1 cellular context compared by ENCODE assay signal in the genomic region with DNA sequence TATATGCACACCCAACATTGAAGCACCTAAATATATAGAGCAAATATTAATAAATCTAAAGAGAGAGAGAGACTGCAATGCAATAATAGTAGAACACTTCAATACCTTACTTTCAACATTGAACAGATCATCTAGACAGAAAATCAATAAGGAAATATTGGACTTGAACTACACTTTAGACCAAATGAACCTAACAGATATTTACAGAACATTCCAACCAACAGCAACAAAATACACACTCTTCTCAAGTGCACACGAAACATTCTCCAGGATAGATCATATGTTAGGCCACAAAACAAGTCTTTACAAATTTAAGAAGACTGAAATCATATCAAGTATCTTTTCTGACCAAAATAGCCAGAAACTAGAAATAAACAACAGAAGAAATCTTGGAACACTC.
TF ChIP-seq lines count a peak whose summit lies in the region.

No MANE protein-coding gene starts in this region.

TF ChIP-seq in HepG2, 621 proteins besides CTCF, POLR2A, EP300 and RAD21 (continued from another document):
- TF ChIP-seq, protein P1, sequence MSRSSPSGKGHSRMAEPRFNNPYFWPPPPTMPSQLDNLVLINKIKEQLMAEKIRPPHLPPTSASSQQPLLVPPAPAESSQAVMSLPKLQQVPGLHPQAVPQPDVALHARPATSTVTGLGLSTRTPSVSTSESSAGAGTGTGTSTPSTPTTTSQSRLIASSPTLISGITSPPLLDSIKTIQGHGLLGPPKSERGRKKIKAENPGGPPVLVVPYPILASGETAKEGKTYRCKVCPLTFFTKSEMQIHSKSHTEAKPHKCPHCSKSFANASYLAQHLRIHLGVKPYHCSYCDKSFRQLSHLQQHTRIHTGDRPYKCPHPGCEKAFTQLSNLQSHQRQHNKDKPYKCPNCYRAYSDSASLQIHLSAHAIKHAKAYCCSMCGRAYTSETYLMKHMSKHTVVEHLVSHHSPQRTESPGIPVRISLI (CRISPR knock-in tag; IDR thresholded peaks at IDR 0.05; ENCODE audit: borderline replicate concordance): no peak
- TF ChIP-seq ZNF7 (CRISPR knock-in tag; IDR thresholded peaks at IDR 0.05): no peak
- TF ChIP-seq FOXO1 (CRISPR knock-in tag; IDR thresholded peaks at IDR 0.05): no peak
- TF ChIP-seq DPF2 (CRISPR knock-in tag; IDR thresholded peaks at IDR 0.05; ENCODE audit: borderline replicate concordance, low read depth): no peak
- TF ChIP-seq, protein P2, sequence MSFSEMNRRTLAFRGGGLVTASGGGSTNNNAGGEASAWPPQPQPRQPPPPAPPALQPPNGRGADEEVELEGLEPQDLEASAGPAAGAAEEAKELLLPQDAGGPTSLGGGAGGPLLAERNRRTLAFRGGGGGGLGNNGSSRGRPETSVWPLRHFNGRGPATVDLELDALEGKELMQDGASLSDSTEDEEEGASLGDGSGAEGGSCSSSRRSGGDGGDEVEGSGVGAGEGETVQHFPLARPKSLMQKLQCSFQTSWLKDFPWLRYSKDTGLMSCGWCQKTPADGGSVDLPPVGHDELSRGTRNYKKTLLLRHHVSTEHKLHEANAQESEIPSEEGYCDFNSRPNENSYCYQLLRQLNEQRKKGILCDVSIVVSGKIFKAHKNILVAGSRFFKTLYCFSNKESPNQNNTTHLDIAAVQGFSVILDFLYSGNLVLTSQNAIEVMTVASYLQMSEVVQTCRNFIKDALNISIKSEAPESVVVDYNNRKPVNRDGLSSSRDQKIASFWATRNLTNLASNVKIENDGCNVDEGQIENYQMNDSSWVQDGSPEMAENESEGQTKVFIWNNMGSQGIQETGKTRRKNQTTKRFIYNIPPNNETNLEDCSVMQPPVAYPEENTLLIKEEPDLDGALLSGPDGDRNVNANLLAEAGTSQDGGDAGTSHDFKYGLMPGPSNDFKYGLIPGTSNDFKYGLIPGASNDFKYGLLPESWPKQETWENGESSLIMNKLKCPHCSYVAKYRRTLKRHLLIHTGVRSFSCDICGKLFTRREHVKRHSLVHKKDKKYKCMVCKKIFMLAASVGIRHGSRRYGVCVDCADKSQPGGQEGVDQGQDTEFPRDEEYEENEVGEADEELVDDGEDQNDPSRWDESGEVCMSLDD (CRISPR knock-in tag; IDR thresholded peaks at IDR 0.05; ENCODE audit: borderline replicate concordance): no peak
